8 cellular contexts compared by ENCODE assay signal in the genomic region with DNA sequence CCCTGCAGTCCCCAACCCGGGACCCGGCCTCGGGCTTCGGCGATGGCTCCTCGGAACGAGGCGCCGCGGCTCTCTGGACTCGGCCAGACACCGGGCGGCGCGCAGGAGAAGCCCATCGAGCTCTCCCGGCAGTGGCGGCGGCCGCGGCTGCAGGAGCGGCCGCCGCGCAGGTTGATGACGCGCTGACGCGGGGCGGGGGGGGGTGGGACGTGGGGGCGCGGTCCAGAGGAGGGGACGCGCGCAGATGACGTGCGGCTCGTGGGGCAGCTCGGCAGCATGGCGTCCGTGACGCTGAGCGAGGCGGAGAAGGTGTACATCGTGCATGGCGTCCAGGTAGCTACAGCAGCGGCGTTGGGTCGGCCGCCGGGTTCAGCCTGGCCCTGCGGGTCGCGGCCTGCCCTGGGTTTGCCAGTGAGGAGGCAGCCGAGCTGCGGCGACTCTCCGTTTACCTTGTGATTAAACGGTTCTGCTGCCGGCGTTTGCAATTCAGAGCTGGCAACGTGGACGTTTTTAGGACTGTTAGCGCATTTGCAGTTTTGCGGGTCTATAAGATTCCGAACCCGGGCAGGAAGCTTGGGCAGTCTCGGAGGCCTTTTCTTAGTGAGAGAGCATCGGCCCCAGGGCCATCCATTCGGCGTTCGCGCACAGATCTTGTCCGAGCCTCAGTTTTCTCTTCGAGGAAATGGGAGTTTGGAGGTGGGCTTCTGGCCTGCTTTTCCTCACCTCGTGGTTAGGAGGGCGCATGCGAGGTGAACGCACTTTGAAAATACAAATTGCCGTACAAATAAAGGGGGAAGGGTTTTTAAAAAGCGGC. TPM values are rescaled to one million over a fixed set of nuclear protein-coding genes. Genes with fewer than 3 reads are reported as not detected.
DNase-seq lines count a peak whose midpoint lies in the region; ATAC-seq and TF ChIP-seq lines count a peak whose summit lies in the region.

EXOSC7 (plus strand) TSS at position 243 of the 814 bp plus-strand sequence; CDS start at position 277, 34 bp downstream.
ZDHHC3 (minus strand) TSS at position 173 of the 814 bp plus-strand sequence. CDS start 16,738 bp downstream, outside the sequence.

- TF ChIP-seq CTCF in GM13976 (IDR thresholded peaks at IDR 0.05; ENCODE audit: borderline replicate concordance, control extremely low read depth, extremely low read depth, insufficient read depth, missing control alignments), result no peak

- intact Hi-C loops in left ventricle myocardium superior (cut with micrococcal nuclease), result no loop called here

- peak; percentile 96 for DNase-seq in GM13976 (ENCODE audit: low spot score)
- DNase-seq in NCI-H1092 treated with DMSO at 0.1 percent for 48 hours (lab: John Stamatoyannopoulos, UW), result peak; percentile 68
- peak; percentile 76 to 94 (median 78) for DNase-seq in T-helper 2 cell
- DNase-seq in amygdala (lab: John Stamatoyannopoulos, UW), result peak in 55 of 56 donors; percentile 27 to 90 (median 75)
- peak; percentile 94 for DNase-seq in left ventricle myocardium superior
- DNase-seq in pulmonary artery endothelial cell (ENCODE audit: low read depth, low spot score), result peak; percentile 63

- ATAC-seq in HG02610 (IDR thresholded peaks at IDR 0.05; ENCODE audit: unreplicated experiment), result peak; percentile 79
- peak; percentile 91 for ATAC-seq in left ventricle myocardium superior

- WGBS in urinary bladder, result under 1% methylated on average over 82 of the region's 82 CpGs

- peaks cover 5% of the 10 kb centered on the region for H3K4me1 ChIP-seq in urinary bladder (ENCODE audit: insufficient read depth)

- H3K27ac ChIP-seq in urinary bladder (ENCODE audit: low read depth), result peak within 1 kb of the TSS; percentile 95

- H3K36me3 ChIP-seq in urinary bladder (ENCODE audit: insufficient read depth), result no peaks in the 10 kb centered on the region

- peak within 1 kb of the TSS; percentile 96 for H3K4me3 ChIP-seq in urinary bladder (ENCODE audit: low read depth, low read length)

- in situ Hi-C loops in GM13976 (cut with MboI; ENCODE audit: low sequenced_read_pairs, unreplicated experiment), result no loop called here

RNA-seq across cellular contexts. Expression of gene EXOSC7, which starts in this region (rescaled TPM):
- total RNA-seq in left ventricle myocardium superior (25.0 TPM), pulmonary artery endothelial cell (53.0 and 67.8 TPM in 2 replicates), urinary bladder (33.4 TPM)
- polyA plus RNA-seq in urinary bladder, result 32.5 TPM

RNA-seq across cellular contexts. Expression of gene ZDHHC3, which starts in this region (rescaled TPM):
- total RNA-seq in left ventricle myocardium superior, result 39.1 TPM
- 59.2 and 67.4 TPM in 2 replicates for total RNA-seq in pulmonary artery endothelial cell
- total RNA-seq in urinary bladder, result 56.1 TPM
- 44.7 TPM for polyA plus RNA-seq in urinary bladder

Comparison
In these comparisons a context has a peak if more than half of its experiments do, and no peak if none do; other contexts are left out.
1. Peak in every context shown above with its lines: DNase-seq, ATAC-seq, H3K4me3 ChIP-seq and H3K27ac ChIP-seq.